11 cellular contexts compared by ENCODE assay signal in genomic region chr2:64975232-64975791, GRCh38. TPM values are rescaled to one million over a fixed set of nuclear protein-coding genes. Genes with fewer than 3 reads are reported as not detected.
DNase-seq lines count a peak whose midpoint lies in the region; ATAC-seq and TF ChIP-seq lines count a peak whose summit lies in the region.
"Had no signal": no experiment of that assay in that cellular context is flagged by ENCODE, and none has a peak within 500 bp of the region (broad histone marks: within the 10 kb centered on the region; RNA-seq: fewer than 3 reads in every experiment).

No MANE protein-coding gene starts in this region.

- H4K20me1 ChIP-seq in HCT116 (ENCODE audit: insufficient read depth), result no peaks in the 10 kb centered on the region

- H3K4me1 Mint-ChIP-seq in glutamatergic neuron (ENCODE audit: low read depth, unreplicated experiment), result peaks cover 8% of the 10 kb centered on the region
- no peaks in the 10 kb centered on the region for H3K4me1 Mint-ChIP-seq in T-cell

- H2AFZ ChIP-seq in HCT116 (ENCODE audit: low read depth, low read length, poor library complexity, severe bottlenecking), result no peak overlapping the region

- H3K9me3 ChIP-seq in HCT116 (ENCODE audit: control insufficient read depth in 1 of 2, insufficient read depth in 1 of 2, low read depth in 1 of 2, low read length in 2 of 2), result no peaks in the 10 kb centered on the region
- no peaks in the 10 kb centered on the region for H3K9me3 ChIP-seq in adipocyte (ENCODE audit: control insufficient read depth, low read length)

- no peaks in the 10 kb centered on the region for H3K79me2 ChIP-seq in HCT116 (ENCODE audit: insufficient read depth, low read length)

- intact Hi-C loops in HCT116 (cut with micrococcal nuclease), result no loop called here

- no peak for TF ChIP-seq CTCF in HCT116 (IDR thresholded peaks at IDR 0.05 in 2 of 3, conservative IDR thresholded peaks at IDR 0.05 in 1 of 3; ENCODE audit: borderline replicate concordance in 1 of 3, insufficient read depth in 1 of 3, low read depth in 2 of 3, low read length in 2 of 3)
- no peak for TF ChIP-seq CTCF in glutamatergic neuron (IDR thresholded peaks at IDR 0.05; ENCODE audit: partially characterized antibody, unreplicated experiment)

- peak overlapping the region; percentile 58 for H3K4me2 ChIP-seq in HCT116 (ENCODE audit: low read length)

- TF ChIP-seq RAD21 in HCT116 (IDR thresholded peaks at IDR 0.05; ENCODE audit: low read depth), result no peak

- H3K36me3 ChIP-seq in HCT116 (ENCODE audit: control insufficient read depth in 1 of 2, insufficient read depth in 2 of 2, low read length in 2 of 2) (no peaks in the 10 kb centered on the region), adipocyte (ENCODE audit: control insufficient read depth, insufficient read depth, low read length, severe bottlenecking) (no peaks in the 10 kb centered on the region)
- H3K36me3 ChIP-seq: cardiac muscle cell had no signal

- RAD21 ChIA-PET in HCT116 (lab: Charles Lee; ENCODE audit: low non-redundant PET in 1 of 2, low total read pairs in 2 of 2, uncharacterized antibody in 2 of 2, unreplicated experiment in 2 of 2), result no interaction called here

- peak; percentile 89 for ATAC-seq in HCT116
- no peak for ATAC-seq in GM18519 (IDR thresholded peaks at IDR 0.05; ENCODE audit: low FRiP score, unreplicated experiment)
- ATAC-seq in T-cell (replicated peaks in 1 of 4), result no peak

- CTCF ChIA-PET in HCT116 (lab: Charles Lee) (no interaction called here), T-cell (lab: Charles Lee) (no interaction called here)

- H3K27ac ChIP-seq in HCT116 (ENCODE audit: low read depth, low read length), result no peak overlapping the region
- H3K27ac ChIP-seq: cardiac muscle cell had no signal

- H3K9me3 Mint-ChIP-seq in glutamatergic neuron (ENCODE audit: unreplicated experiment) (no peaks in the 10 kb centered on the region), T-cell (no peaks in the 10 kb centered on the region)

- H3K27me3 Mint-ChIP-seq in glutamatergic neuron (ENCODE audit: unreplicated experiment) (no peaks in the 10 kb centered on the region), T-cell (no peaks in the 10 kb centered on the region)

- H3K36me3 Mint-ChIP-seq in glutamatergic neuron (ENCODE audit: unreplicated experiment) (no peaks in the 10 kb centered on the region), T-cell (no peaks in the 10 kb centered on the region)

- DNase-seq in HCT116 (ENCODE audit: low read depth, low spot score), result peak; percentile 40
- DNase-seq in adipocyte (ENCODE audit: low read depth), result peak; percentile 56
- no peak for DNase-seq in glutamatergic neuron
- DNase-seq in putamen (ENCODE audit: low spot score), result peak; percentile 43
- DNase-seq in DMS79 treated with DMSO at 0.1 percent for 48 hours (lab: John Stamatoyannopoulos, UW), result no peak
- no peak for DNase-seq in T-cell
- no peak for DNase-seq in stimulated activated CD4-positive, alpha-beta T cell treated with anti-CD3 and anti-CD28 coated beads, Interleukin-2, amount 100 ng/mL, for 24 hours
- DNase-seq: midbrain, NCI-H1436 had no signal

- no peaks in the 10 kb centered on the region for H3K9me2 ChIP-seq in HCT116 (ENCODE audit: insufficient read depth)

- BruUV-seq in HCT116 (replicated peaks; lab: Mats Ljungman, UMichigan), result no TSS peak

- H3K4me3 Mint-ChIP-seq in glutamatergic neuron (ENCODE audit: unreplicated experiment) (peak overlapping the region; percentile 32), T-cell (no peak overlapping the region)

- TF ChIP-seq POLR2A in HCT116 (IDR thresholded peaks at IDR 0.05; ENCODE audit: borderline replicate concordance, extremely low read depth, insufficient read depth, insufficient read length), result no peak

- H3K27me3 ChIP-seq in HCT116 (ENCODE audit: insufficient read depth, low read length) (no peaks in the 10 kb centered on the region), adipocyte (replicated peaks; ENCODE audit: control insufficient read depth, insufficient read depth, low read length) (no peaks in the 10 kb centered on the region)
- H3K27me3 ChIP-seq: cardiac muscle cell had no signal

- H3K27ac Mint-ChIP-seq in glutamatergic neuron (ENCODE audit: unreplicated experiment) (no peak overlapping the region), T-cell (no peak overlapping the region)

- H3K9ac ChIP-seq in HCT116 (ENCODE audit: low read length) (no peak overlapping the region), adipocyte (ENCODE audit: low read length) (no peak overlapping the region)

- POLR2A ChIA-PET in HCT116 (lab: Charles Lee), result interaction anchor here (0.6 kb wide), 1 partner anchor 42 kb away, joined by 3 read pairs; no protein-coding TSS in a partner anchor
- POLR2A ChIA-PET in T-cell (lab: Charles Lee), result interaction anchor here in 1 of 2 donors (0.5 kb wide), 1 partner anchor 252 kb away, joined by 6 read pairs; the partner anchor contains the start of gene ACTR2

- H3K4me1 ChIP-seq in HCT116 (ENCODE audit: control insufficient read depth in 1 of 2, insufficient read depth in 2 of 2, low read length in 2 of 2), result peaks cover 14 to 25% of the 10 kb centered on the region in 2 experiments
- H3K4me1 ChIP-seq in adipocyte (ENCODE audit: control insufficient read depth, insufficient read depth, low read length), result peaks cover 23% of the 10 kb centered on the region

- H3K4me3 ChIP-seq in HCT116 (replicated peaks in 1 of 2; ENCODE audit: low read depth in 1 of 2, low read length in 2 of 2) (no peak overlapping the region), adipocyte (ENCODE audit: low read length) (no peak overlapping the region)
- H3K4me3 ChIP-seq: cardiac muscle cell had no signal

TF ChIP-seq in HCT116, 20 proteins besides CTCF, POLR2A, EP300 and RAD21:
- peak; percentile 44; the same call in 1 of the 2 replicates for TF ChIP-seq MAX (IDR thresholded peaks at IDR 0.05)
- TF ChIP-seq CEBPB (IDR thresholded peaks at IDR 0.05; ENCODE audit: low read depth), result 0 out of 2 replicates have a peak, but pooled peaks have one; percentile 6
- TF ChIP-seq REST (IDR thresholded peaks at IDR 0.05; ENCODE audit: low read depth), result no peak
- peak; percentile 63 for TF ChIP-seq SP1 (IDR thresholded peaks at IDR 0.05; ENCODE audit: low read depth)
- peak; percentile 75 for TF ChIP-seq FOSL1 (IDR thresholded peaks at IDR 0.05; ENCODE audit: low read depth)
- TF ChIP-seq JUND (IDR thresholded peaks at IDR 0.05), result peak; percentile 76
- peak; percentile 49; the same call in 1 of the 2 replicates for TF ChIP-seq CBX3 (IDR thresholded peaks at IDR 0.05; ENCODE audit: low read depth)
- TF ChIP-seq ZBTB33 (IDR thresholded peaks at IDR 0.05; ENCODE audit: extremely low read depth, insufficient replicate concordance, low read length), result no peak
- no peak for TF ChIP-seq ATF3 (IDR thresholded peaks at IDR 0.05)
- TF ChIP-seq TCF7L2 (IDR thresholded peaks at IDR 0.05; ENCODE audit: borderline replicate concordance, extremely low read depth, insufficient read depth, insufficient read length), result peak; percentile 72

RNA-seq across cellular contexts. Expression of gene SLC1A4, which starts 13.9 kb away (rescaled TPM):
- 9.2 TPM for total RNA-seq in HCT116 (2021; ENCODE audit: unreplicated experiment)
- polyA plus RNA-seq in HCT116 (2012), result 9.6 and 13.0 TPM in 2 replicates
- total RNA-seq in glutamatergic neuron (ENCODE audit: unreplicated experiment), result 27.9 TPM
- total RNA-seq in T-cell, result 10 to 100 TPM in 2 of 5 donors, 1 to 10 TPM in 3; 1.9 to 13.8 (median 9.8) TPM

Comparison
In these comparisons a context has a peak if more than half of its experiments do, and no peak if none do; other contexts are left out.
1. DNase-seq: peak in HCT116 (single experiment), adipocyte (single experiment) and putamen (single experiment); none in glutamatergic neuron (single experiment), DMS79 treated with DMSO at 0.1 percent for 48 hours (single experiment), T-cell (0 of 34) and stimulated activated CD4-positive, alpha-beta T cell treated with anti-CD3 and anti-CD28 coated beads, Interleukin-2, amount 100 ng/mL, for 24 hours (0 of 2).